ENCODE assay signal across 8 cellular contexts in genomic region chr3:123449986-123450474, GRCh38. TPM values are rescaled to one million over a fixed set of nuclear protein-coding genes. Genes with fewer than 3 reads are reported as not detected.
DNase-seq lines count a peak whose midpoint lies in the region; ATAC-seq and TF ChIP-seq lines count a peak whose summit lies in the region.

No MANE protein-coding gene starts in this region.

- H3K36me3 ChIP-seq in BJ (ENCODE audit: control insufficient read depth, insufficient read depth, low read length) (no peaks in the 10 kb centered on the region), Peyer's patch (no peaks in the 10 kb centered on the region), neuron (ENCODE audit: insufficient read depth, low read length) (no peaks in the 10 kb centered on the region)

- no peak for ATAC-seq in GM21526 (IDR thresholded peaks at IDR 0.05; ENCODE audit: low FRiP score, unreplicated experiment)
- ATAC-seq in HG03378 (IDR thresholded peaks at IDR 0.05; ENCODE audit: unreplicated experiment) = no peak

- peak overlapping the region; percentile 40 to 87 (median 72) for H3K27ac ChIP-seq in Peyer's patch

- TF ChIP-seq CTCF in BJ (IDR thresholded peaks at IDR 0.05; ENCODE audit: insufficient read depth, low read depth, low read length) = no peak
- no peak for TF ChIP-seq CTCF in Peyer's patch (IDR thresholded peaks at IDR 0.05)
- no peak for TF ChIP-seq CTCF in fibroblast of the aortic adventitia (IDR thresholded peaks at IDR 0.05; ENCODE audit: insufficient read depth, low read length)

- H3K9me3 ChIP-seq in Peyer's patch (no peaks in the 10 kb centered on the region), neuron (ENCODE audit: low read length) (peaks cover 3% of the 10 kb centered on the region)

- DNase-seq in BJ (ENCODE audit: low read depth) (no peak), Peyer's patch (no peak), fibroblast of the aortic adventitia (ENCODE audit: low read depth) (no peak), NCI-H1694 treated with DMSO at 0.1 percent for 48 hours (lab: John Stamatoyannopoulos, UW) (no peak)
- no peak for DNase-seq in stimulated activated CD4-positive, alpha-beta T cell treated with anti-CD3 and anti-CD28 coated beads, Interleukin-4, amount 100 ng/mL, for 1 hour

- TF ChIP-seq POLR2A in Peyer's patch (IDR thresholded peaks at IDR 0.05) = no peak

- CTCF ChIA-PET in BJ (lab: Yijun Ruan, JAX) = interaction anchor here (0.6 to 1.6 kb wide), 4 partner anchors 10 to 104 kb away, joined by 3 read pairs; no protein-coding TSS in a partner anchor

- peak overlapping the region; percentile 91 for H2AFZ ChIP-seq in neuron (ENCODE audit: low read depth, low read length)

- H3K27me3 ChIP-seq in BJ (ENCODE audit: control insufficient read depth, insufficient read depth, low read length) (peaks cover 30% of the 10 kb centered on the region), Peyer's patch (peaks cover 0 to 6% of the 10 kb centered on the region in 2 donors), neuron (ENCODE audit: insufficient read depth, low read length) (peaks cover 56% of the 10 kb centered on the region)

- POLR2A ChIA-PET in BJ (lab: Charles Lee) = interaction anchor here (0.6 kb wide), 2 partner anchors 76 to 89 kb away, joined by 6 to 10 read pairs; no protein-coding TSS in a partner anchor

- H3K4me1 ChIP-seq in Peyer's patch (peaks cover 0 to 25% (median 7%) of the 10 kb centered on the region in 4 donors), neuron (ENCODE audit: insufficient read depth, low read length) (peaks cover 4% of the 10 kb centered on the region)

- peak overlapping the region; percentile 55 for H3K4me3 ChIP-seq in BJ (ENCODE audit: low read depth, low read length)
- H3K4me3 ChIP-seq in Peyer's patch = peak overlapping the region; percentile 37 to 64 (median 53)
- H3K4me3 ChIP-seq in fibroblast of the aortic adventitia (ENCODE audit: low read depth, low read length) = peak overlapping the region; percentile 60
- H3K4me3 ChIP-seq in neuron (ENCODE audit: low read length) = peak overlapping the region; percentile 64

RNA-seq across cellular contexts. Expression of gene ADCY5, which starts 1.1 kb away (rescaled TPM):
- 0.21 and 0.23 TPM in 2 replicates for polyA plus RNA-seq in BJ (2011; rRNA removed)
- 0.46 and 0.95 TPM in 2 replicates for polyA minus RNA-seq in BJ (2011; rRNA and poly(A)+ RNA removed)
- 10 to 100 TPM in 2 of 4 donors, 1 to 10 TPM in 2; 3.5 to 44.6 (median 14.5) TPM for total RNA-seq in Peyer's patch
- under 0.01 and 0.41 TPM in 2 replicates for total RNA-seq in fibroblast of the aortic adventitia (ENCODE audit: low replicate concordance)
